32 cellular contexts compared by ENCODE assay signal in the genomic region with DNA sequence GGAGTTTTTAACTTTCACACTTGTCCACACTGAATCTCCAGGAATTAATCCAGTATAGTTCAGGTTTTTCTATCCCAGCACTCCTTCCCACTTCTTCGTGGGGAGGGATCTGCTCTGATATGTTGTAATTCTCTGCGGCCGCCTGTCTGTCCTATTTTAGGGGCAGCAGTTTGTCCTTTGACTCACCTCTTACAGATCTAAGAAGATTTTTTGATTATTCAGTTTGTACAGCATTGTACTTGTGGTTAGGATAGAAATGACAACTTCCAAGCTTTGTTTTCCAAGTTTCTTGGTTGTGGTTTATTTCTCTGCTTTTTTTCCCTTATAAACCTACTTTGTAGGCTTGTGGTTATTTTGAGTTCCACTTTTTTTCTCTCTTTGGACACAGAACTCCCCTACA.
"Had no signal": no experiment of that assay in that cellular context is flagged by ENCODE, and none has a peak within 500 bp of the region (broad histone marks: within the 10 kb centered on the region; RNA-seq: fewer than 3 reads in every experiment).

No MANE protein-coding gene starts in this region.

- H3K4me1 ChIP-seq: adrenal gland, ascending aorta, esophagus squamous epithelium had no signal

- H3K9me3 ChIP-seq: adrenal gland, ascending aorta, esophagus squamous epithelium had no signal

- FAIRE-seq: bronchial epithelial cell, endothelial cell of umbilical vein, frontal cortex, TTC549 had no signal

- H3K4me3 ChIP-seq: adrenal gland, ascending aorta, coronary artery, dorsolateral prefrontal cortex, esophagus squamous epithelium, heart left ventricle had no signal

- ATAC-seq: activated CD8-positive, alpha-beta T cell treated with anti-CD3 and anti-CD28 coated beads for 36 hours; activated naive CD8-positive, alpha-beta T cell treated with anti-CD3 and anti-CD28 coated beads, Interleukin-2, amount 50 U/mL, for 24 hours; effector memory CD8-positive, alpha-beta T cell; heart left ventricle; WTC11 had no signal

- H3K27ac ChIP-seq: adrenal gland, ascending aorta, brain microvascular endothelial cell, coronary artery, dorsolateral prefrontal cortex, epithelial cell of prostate, esophagus squamous epithelium, heart left ventricle, VCaP had no signal

- DNase-seq: activated CD4-positive, alpha-beta T cell treated with anti-CD3 and anti-CD28 coated beads for 1 hour; activated CD4-positive, alpha-beta T cell treated with anti-CD3 and anti-CD28 coated beads for 48 hours; activated CD4-positive, alpha-beta T cell treated with anti-CD3 and anti-CD28 coated beads, Interleukin-2, amount 50 U/mL, for 1 hour; activated CD4-positive, alpha-beta T cell treated with anti-CD3 and anti-CD28 coated beads, Interleukin-2, amount 50 U/mL, for 48 hours; activated CD8-positive, alpha-beta memory T cell treated with anti-CD3 and anti-CD28 coated beads for 24 hours; activated CD8-positive, alpha-beta T cell treated with anti-CD3 and anti-CD28 coated beads for 36 hours; activated effector memory CD4-positive, alpha-beta T cell treated with anti-CD3 and anti-CD28 coated beads, Interleukin-2, amount 50 U/mL, for 16 hours; activated naive CD4-positive, alpha-beta T cell treated with anti-CD3 and anti-CD28 coated beads for 36 hours; activated naive CD8-positive, alpha-beta T cell treated with anti-CD3 and anti-CD28 coated beads for 36 hours; activated naive CD8-positive, alpha-beta T cell treated with anti-CD3 and anti-CD28 coated beads, Interleukin-2, amount 50 U/mL, for 24 hours; activated T-cell treated with anti-CD3 and anti-CD28 coated beads, Interleukin-2, amount 50 U/mL, for 1 hour; activated T-cell treated with anti-CD3 and anti-CD28 coated beads, Interleukin-2, amount 50 U/mL, for 48 hours; adrenal gland; brain microvascular endothelial cell; dorsolateral prefrontal cortex; effector CD4-positive, alpha-beta T cell; effector memory CD8-positive, alpha-beta T cell; esophagus squamous epithelium; foreskin fibroblast; glutamatergic neuron; heart left ventricle; hypothalamus; T-helper 2 cell had no signal

- H3K36me3 ChIP-seq: adrenal gland, ascending aorta, brain microvascular endothelial cell, esophagus squamous epithelium, heart left ventricle had no signal

- H3K27me3 ChIP-seq: adrenal gland, ascending aorta, brain microvascular endothelial cell, esophagus squamous epithelium, heart left ventricle had no signal
